In the genomic region with DNA sequence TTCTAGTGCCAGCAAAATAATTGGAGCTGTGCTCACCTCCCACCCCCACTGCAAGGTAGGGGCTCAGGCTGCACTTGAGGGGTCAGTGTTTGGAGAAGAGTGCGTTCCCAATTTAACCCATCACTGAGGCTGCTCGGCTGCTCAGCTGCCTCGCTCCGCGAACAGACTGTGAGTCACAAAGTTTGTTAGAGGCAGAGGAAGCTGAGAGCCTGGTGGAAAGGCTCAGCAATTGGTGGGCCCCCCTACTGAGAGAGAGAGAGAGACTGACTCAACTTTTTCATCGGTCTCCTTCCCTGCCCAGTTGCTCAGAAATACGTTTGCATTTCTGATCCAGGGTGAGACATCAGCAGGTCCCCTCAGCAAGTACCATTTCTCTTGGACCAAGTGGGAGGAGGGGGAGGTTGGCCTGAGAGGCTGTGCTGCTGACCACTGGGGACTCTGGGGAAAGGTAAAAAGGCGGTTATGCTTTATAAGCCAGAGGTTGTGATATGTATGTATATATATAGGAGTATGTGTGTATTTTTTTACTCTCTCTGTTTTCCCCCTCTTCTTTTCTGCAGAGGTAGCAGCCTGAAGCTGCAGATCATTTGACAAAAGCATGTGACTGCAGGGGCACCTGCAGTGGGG, we compare ENCODE assay signal across 8 cellular contexts. TPM values are rescaled to one million over a fixed set of nuclear protein-coding genes. Genes with fewer than 3 reads are reported as not detected.
A peak's percentile ranks its signal among the peaks of the same experiment; 100 is the strongest.
DNase-seq lines count a peak whose midpoint lies in the region; ATAC-seq and TF ChIP-seq lines count a peak whose summit lies in the region.

No MANE protein-coding gene starts in this region.

- CTCF ChIA-PET in activated CD4-positive, alpha-beta T cell treated with anti-CD3 and anti-CD28 coated beads, Interleukin-2, amount 10 ng/mL, durations not matched to agents 7 days and 5 days (lab: Charles Lee): no interaction called here

- TF ChIP-seq CTCF in endodermal cell (conservative IDR thresholded peaks at IDR 0.05): no peak

- H3K27me3 ChIP-seq in HUES48 (ENCODE audit: control insufficient read depth, insufficient read depth, low read length) (peaks cover 27% of the 10 kb centered on the region), endodermal cell (ENCODE audit: control insufficient read depth, insufficient read depth, low read length, poor library complexity, severe bottlenecking) (peaks cover 32% of the 10 kb centered on the region), trophoblast cell (ENCODE audit: insufficient read depth, low read length) (peaks cover 4% of the 10 kb centered on the region)

- H3K27ac ChIP-seq in HUES48 (ENCODE audit: low read depth, low read length) (no peak overlapping the region), endodermal cell (ENCODE audit: low read depth, low read length) (no peak overlapping the region), trophoblast cell (ENCODE audit: low read depth, low read length) (no peak overlapping the region)

- no peak overlapping the region for H3K4ac ChIP-seq in trophoblast cell (ENCODE audit: low read depth, low read length)

- peak overlapping the region; percentile 97 for H3K4me2 ChIP-seq in trophoblast cell (ENCODE audit: low read length)

- no peak overlapping the region for H4K8ac ChIP-seq in trophoblast cell (ENCODE audit: low read depth, low read length)

- peak overlapping the region; percentile 76 for H3K4me3 Mint-ChIP-seq in activated CD4-positive, alpha-beta T cell treated with anti-CD3 and anti-CD28 coated beads, Interleukin-2, amount 10 ng/mL, durations not matched to agents 7 days and 5 days
- peak overlapping the region; percentile 78 for H3K4me3 Mint-ChIP-seq in endodermal cell

- H2BK12ac ChIP-seq in trophoblast cell (ENCODE audit: low read length): no peak overlapping the region

- H3K9me3 Mint-ChIP-seq in activated CD4-positive, alpha-beta T cell treated with anti-CD3 and anti-CD28 coated beads, Interleukin-2, amount 10 ng/mL, durations not matched to agents 7 days and 5 days: no peaks in the 10 kb centered on the region
- peaks cover 2% of the 10 kb centered on the region for H3K9me3 Mint-ChIP-seq in endodermal cell

- H3K36me3 ChIP-seq in HUES48 (ENCODE audit: control insufficient read depth, insufficient read depth, low read length) (no peaks in the 10 kb centered on the region), endodermal cell (ENCODE audit: control insufficient read depth, insufficient read depth, low read length) (no peaks in the 10 kb centered on the region), trophoblast cell (ENCODE audit: control insufficient read depth in 1 of 2, insufficient read depth in 2 of 2, low read length in 2 of 2) (no peaks in the 10 kb centered on the region)

- POLR2A ChIA-PET in activated CD4-positive, alpha-beta T cell treated with anti-CD3 and anti-CD28 coated beads, Interleukin-2, amount 10 ng/mL, durations not matched to agents 7 days and 5 days (lab: Charles Lee): no interaction called here

- ATAC-seq in GM19452 (IDR thresholded peaks at IDR 0.05; ENCODE audit: unreplicated experiment) (no peak), GM18498 (IDR thresholded peaks at IDR 0.05; ENCODE audit: unreplicated experiment) (no peak)

- H3K4me1 ChIP-seq in HUES48 (ENCODE audit: control insufficient read depth, insufficient read depth, low read length) (0 out of 2 replicates have a peak, but pooled peaks cover 7% of the 10 kb centered on the region), endodermal cell (ENCODE audit: control insufficient read depth, insufficient read depth, low read length) (no peaks in the 10 kb centered on the region), trophoblast cell (ENCODE audit: control insufficient read depth in 1 of 2, insufficient read depth in 2 of 2, low read length in 2 of 2) (peaks cover 15 to 24% of the 10 kb centered on the region in 2 experiments)

- no peak overlapping the region for H4K91ac ChIP-seq in trophoblast cell (ENCODE audit: low read depth, low read length)

- no peak overlapping the region for H2BK120ac ChIP-seq in trophoblast cell (ENCODE audit: insufficient read depth, low read length, poor library complexity)

- H3K9me3 ChIP-seq in HUES48 (ENCODE audit: control insufficient read depth, insufficient read depth, low read length): no peaks in the 10 kb centered on the region
- H3K9me3 ChIP-seq in endodermal cell (ENCODE audit: control insufficient read depth, low read length): no peaks in the 10 kb centered on the region
- H3K9me3 ChIP-seq in trophoblast cell (ENCODE audit: insufficient read depth, low read depth, low read length): peaks cover 5% of the 10 kb centered on the region

- H3K4me3 ChIP-seq in HUES48 (ENCODE audit: low read depth, low read length) (peak overlapping the region; percentile 79), endodermal cell (ENCODE audit: low read length) (peak overlapping the region; percentile 74), trophoblast cell (ENCODE audit: low read depth, low read length) (no peak overlapping the region)

- H3K23ac ChIP-seq in trophoblast cell (ENCODE audit: low read length): no peak overlapping the region

- no peak overlapping the region for H3K18ac ChIP-seq in trophoblast cell (ENCODE audit: low read length)

- H3K4me1 Mint-ChIP-seq in activated CD4-positive, alpha-beta T cell treated with anti-CD3 and anti-CD28 coated beads, Interleukin-2, amount 10 ng/mL, durations not matched to agents 7 days and 5 days: peaks cover 30% of the 10 kb centered on the region
- peaks cover 15% of the 10 kb centered on the region for H3K4me1 Mint-ChIP-seq in endodermal cell

- H3K14ac ChIP-seq in trophoblast cell (ENCODE audit: low read length): no peak overlapping the region

- H4K12ac ChIP-seq in trophoblast cell (ENCODE audit: low read depth, low read length): no peak overlapping the region

- H2AK5ac ChIP-seq in trophoblast cell (ENCODE audit: low read length): no peak overlapping the region

- 0 to 20% methylated on average over 4 to 8 of the region's 8 CpGs for WGBS in endodermal cell (ENCODE audit: insufficient coverage in 1 of 2, insufficient read length in 1 of 2), 2 experiments
- no CpG with 5 or more reads among the region's 8 CpGs for WGBS in trophoblast cell (ENCODE audit: extremely low coverage, insufficient coverage, insufficient read length)

- H2BK5ac ChIP-seq in trophoblast cell (ENCODE audit: low read depth, low read length, poor library complexity): no peak overlapping the region

- peak; percentile 77 for DNase-seq in AG20443 (ENCODE audit: low spot score)
- peak; percentile 10 for DNase-seq in activated CD4-positive, alpha-beta T cell treated with anti-CD3 and anti-CD28 coated beads, Interleukin-2, amount 10 ng/mL, durations not matched to agents 7 days and 5 days
- DNase-seq in endodermal cell: peak; percentile 81
- DNase-seq in trophoblast cell: no peak
- DNase-seq in superior temporal gyrus (ENCODE audit: extremely low spot score): no peak

- H3K79me2 ChIP-seq in trophoblast cell (ENCODE audit: control insufficient read depth, insufficient read depth, low read length, poor library complexity): peaks cover 2% of the 10 kb centered on the region

- H3K27me3 Mint-ChIP-seq in activated CD4-positive, alpha-beta T cell treated with anti-CD3 and anti-CD28 coated beads, Interleukin-2, amount 10 ng/mL, durations not matched to agents 7 days and 5 days: peaks cover 49% of the 10 kb centered on the region
- peaks cover 52% of the 10 kb centered on the region for H3K27me3 Mint-ChIP-seq in endodermal cell (ENCODE audit: insufficient read depth)

- H3K36me3 Mint-ChIP-seq in activated CD4-positive, alpha-beta T cell treated with anti-CD3 and anti-CD28 coated beads, Interleukin-2, amount 10 ng/mL, durations not matched to agents 7 days and 5 days (ENCODE audit: low read depth): no peaks in the 10 kb centered on the region
- H3K36me3 Mint-ChIP-seq in endodermal cell (ENCODE audit: low read depth): peaks cover 4% of the 10 kb centered on the region

- H3K9ac ChIP-seq in HUES48 (ENCODE audit: low read depth, low read length): no peak overlapping the region
- H3K9ac ChIP-seq in endodermal cell (ENCODE audit: extremely low read depth, low read length, poor library complexity, severe bottlenecking): no peak overlapping the region
- no peak overlapping the region for H3K9ac ChIP-seq in trophoblast cell (ENCODE audit: low read length)

- no peak overlapping the region for H2AFZ ChIP-seq in trophoblast cell (ENCODE audit: insufficient read depth, low read length, poor library complexity)

- no peak overlapping the region for H3K27ac Mint-ChIP-seq in activated CD4-positive, alpha-beta T cell treated with anti-CD3 and anti-CD28 coated beads, Interleukin-2, amount 10 ng/mL, durations not matched to agents 7 days and 5 days
- H3K27ac Mint-ChIP-seq in endodermal cell: peak overlapping the region; percentile 46

- H3K79me1 ChIP-seq in trophoblast cell (ENCODE audit: low read length): peaks cover 3% of the 10 kb centered on the region

RNA-seq across cellular contexts. Expression of gene EFR3B, which starts 1.5 kb away (rescaled TPM):
- total RNA-seq in activated CD4-positive, alpha-beta T cell treated with anti-CD3 and anti-CD28 coated beads, Interleukin-2, amount 10 ng/mL, durations not matched to agents 7 days and 5 days: under 1 TPM in 1 of 2 experiments, not detected in 1; 0.06 TPM
- 10 to 100 TPM; 11.0 to 11.8 TPM for total RNA-seq in endodermal cell
- 18.8 TPM for polyA plus RNA-seq in endodermal cell (2013, experiment 1 of 2)
- polyA plus RNA-seq in endodermal cell (2013, experiment 2 of 2): 20.9 TPM
- polyA plus RNA-seq in trophoblast cell (2013): 2.1 TPM in 2 replicates

Comparison
In these comparisons a context has a peak if more than half of its experiments do, and no peak if none do; other contexts are left out.
1. DNase-seq: peak in AG20443 (single experiment), activated CD4-positive, alpha-beta T cell treated with anti-CD3 and anti-CD28 coated beads, Interleukin-2, amount 10 ng/mL, durations not matched to agents 7 days and 5 days (single experiment) and endodermal cell (single experiment); none in trophoblast cell (0 of 2) and superior temporal gyrus (single experiment).
2. RNA of gene EFR3B, which starts 1.5 kb away (total RNA-seq): 11.0 to 11.8 TPM in endodermal cell; 0.06 TPM in activated CD4-positive, alpha-beta T cell treated with anti-CD3 and anti-CD28 coated beads, Interleukin-2, amount 10 ng/mL, durations not matched to agents 7 days and 5 days; every median in the first group is over 10 times any median in the second.